In genomic region chr2:230346921-230347533, GRCh38 we compare ENCODE assay signal across 15 cellular contexts. TPM values are rescaled to one million over a fixed set of nuclear protein-coding genes. Genes with fewer than 3 reads are reported as not detected.
DNase-seq lines count a peak whose midpoint lies in the region; ATAC-seq, FAIRE-seq and TF ChIP-seq lines count a peak whose summit lies in the region.
"Had no signal": no experiment of that assay in that cellular context is flagged by ENCODE, and none has a peak within 500 bp of the region (broad histone marks: within the 10 kb centered on the region; RNA-seq: fewer than 3 reads in every experiment).

No MANE protein-coding gene starts in this region.

- no peaks in the 10 kb centered on the region for H3K79me2 ChIP-seq in HepG2 (ENCODE audit: insufficient read depth, low read length)

- TF ChIP-seq POLR2A in HepG2 (IDR thresholded peaks at IDR 0.05; ENCODE audit: insufficient read depth in 1 of 2, low read depth in 2 of 2, low read length in 2 of 2) = no peak

- DNase-seq in CD4-positive, CD25-positive, alpha-beta regulatory T cell = no peak
- DNase-seq in activated naive CD8-positive, alpha-beta T cell treated with anti-CD3 and anti-CD28 coated beads for 36 hours = no peak
- DNase-seq in HepG2 (ENCODE audit: low spot score) (no peak), NCI-H1048 (lab: John Stamatoyannopoulos, UW) (no peak), NCI-H1092 treated with DMSO at 0.1 percent for 48 hours (lab: John Stamatoyannopoulos, UW) (no peak), COLO829 (ENCODE audit: low spot score) (no peak), ecto neural progenitor cell (ENCODE audit: low spot score) (no peak)
- DNase-seq: activated CD4-positive, alpha-beta T cell treated with anti-CD3 and anti-CD28 coated beads for 4 hours; DND-41; glutamatergic neuron; NCI-H2081 treated with DMSO at 0.1 percent for 48 hours; NCI-H69 had no signal

- no peak for ATAC-seq in CD4-positive, CD25-positive, alpha-beta regulatory T cell (ENCODE audit: low read depth in 2 of 2)
- ATAC-seq in HepG2 = peak; percentile 38

- H3K9ac ChIP-seq in HepG2 (ENCODE audit: insufficient read depth, low read depth, low read length) = no peak overlapping the region

- peaks cover 28% of the 10 kb centered on the region for H3K4me1 ChIP-seq in CD4-positive, CD25-positive, alpha-beta regulatory T cell (ENCODE audit: control insufficient read depth, insufficient read depth, low read length, poor library complexity, severe bottlenecking)
- peaks cover 14% of the 10 kb centered on the region for H3K4me1 ChIP-seq in HepG2 (ENCODE audit: insufficient read depth, low read length)

- in situ Hi-C loops in HepG2 (cut with HindIII; ENCODE audit: extremely low pct_ligation_motif_present, low pct_unique_long_range_greater_than_20kb) = no loop called here

- H3K4me3 ChIP-seq in CD4-positive, CD25-positive, alpha-beta regulatory T cell (ENCODE audit: low read depth, low read length) = no peak overlapping the region
- no peak overlapping the region for H3K4me3 ChIP-seq in HepG2 (replicated peaks in 1 of 3; ENCODE audit: insufficient read depth in 1 of 3, low read depth in 2 of 3, low read length in 3 of 3)

- no peak overlapping the region for H3K27ac ChIP-seq in CD4-positive, CD25-positive, alpha-beta regulatory T cell (ENCODE audit: insufficient read depth, low read length, poor library complexity, severe bottlenecking)
- no peak overlapping the region for H3K27ac ChIP-seq in HepG2 (ENCODE audit: extremely low read length, insufficient read depth, low read length)
- H3K27ac ChIP-seq: HL-60 had no signal

- 88% methylated on average over 1 of the region's 1 CpG for WGBS in HepG2 (ENCODE audit: low lambda C conversion rate)

- no peaks in the 10 kb centered on the region for H3K27me3 Mint-ChIP-seq in CD4-positive, CD25-positive, alpha-beta regulatory T cell
- no peaks in the 10 kb centered on the region for H3K27me3 Mint-ChIP-seq in IgD-negative memory B cell
- no peaks in the 10 kb centered on the region for H3K27me3 Mint-ChIP-seq in activated naive CD8-positive, alpha-beta T cell treated with anti-CD3 and anti-CD28 coated beads for 36 hours

- POLR2A ChIA-PET in HepG2 (lab: Yijun Ruan, JAX) = interaction anchor here (1.5 kb wide), 1 partner anchor 24 kb away, joined by 3 read pairs; no protein-coding TSS in a partner anchor

- H3K9me3 Mint-ChIP-seq in CD4-positive, CD25-positive, alpha-beta regulatory T cell = peaks cover 4 to 28% (median 15%) of the 10 kb centered on the region in 7 donors
- H3K9me3 Mint-ChIP-seq in IgD-negative memory B cell = peaks cover 8 to 35% (median 8%) of the 10 kb centered on the region in 3 donors
- H3K9me3 Mint-ChIP-seq in activated naive CD8-positive, alpha-beta T cell treated with anti-CD3 and anti-CD28 coated beads for 36 hours = peaks cover 44% of the 10 kb centered on the region

- no peak for TF ChIP-seq CTCF in HepG2 (CRISPR knock-in tag; IDR thresholded peaks at IDR 0.05)

- CTCF ChIA-PET in HepG2 (lab: Yijun Ruan, JAX; ENCODE audit: low intra/inter-chr PET ratio, low total read pairs) = no interaction called here

- H2AFZ ChIP-seq in HepG2 (ENCODE audit: low read length) = no peak overlapping the region

- intact Hi-C loops in HepG2 (cut with micrococcal nuclease; ENCODE audit: unreplicated experiment) = no loop called here

- FAIRE-seq in HepG2 (lab: Jason Lieb, UNC) = no peak
- FAIRE-seq: islet of Langerhans had no signal

- no peak overlapping the region for H3K4me2 ChIP-seq in HepG2 (ENCODE audit: low read depth, low read length)

- H3K27ac Mint-ChIP-seq in CD4-positive, CD25-positive, alpha-beta regulatory T cell = peak overlapping the region; percentile 8 to 83 (median 76)
- peak overlapping the region in 2 of 3 donors; percentile 13 to 72 for H3K27ac Mint-ChIP-seq in IgD-negative memory B cell
- H3K27ac Mint-ChIP-seq in activated naive CD8-positive, alpha-beta T cell treated with anti-CD3 and anti-CD28 coated beads for 36 hours = peak overlapping the region; percentile 91

- H3K36me3 Mint-ChIP-seq in CD4-positive, CD25-positive, alpha-beta regulatory T cell = peaks cover 56% of the 10 kb centered on the region
- H3K36me3 Mint-ChIP-seq in IgD-negative memory B cell = peaks cover 34% of the 10 kb centered on the region
- peaks cover 84% of the 10 kb centered on the region for H3K36me3 Mint-ChIP-seq in activated naive CD8-positive, alpha-beta T cell treated with anti-CD3 and anti-CD28 coated beads for 36 hours

- TF ChIP-seq EP300 in HepG2 (IDR thresholded peaks at IDR 0.05; ENCODE audit: low read depth in 2 of 2, low read length in 2 of 2) (no peak), HepG2 (CRISPR knock-in tag; IDR thresholded peaks at IDR 0.05; ENCODE audit: borderline replicate concordance) (no peak)

- no peak for TF ChIP-seq RAD21 in HepG2 (CRISPR knock-in tag; IDR thresholded peaks at IDR 0.05)

- H3K9me3 ChIP-seq in CD4-positive, CD25-positive, alpha-beta regulatory T cell (ENCODE audit: control insufficient read depth in 2 of 2, low read length in 2 of 2) = peaks cover 12 to 19% of the 10 kb centered on the region in 2 experiments
- peaks cover 8% of the 10 kb centered on the region; the same call in 1 of the 2 replicates for H3K9me3 ChIP-seq in HepG2 (ENCODE audit: low read length)

- H3K4me1 Mint-ChIP-seq in CD4-positive, CD25-positive, alpha-beta regulatory T cell = peaks cover 64 to 77% (median 72%) of the 10 kb centered on the region in 4 donors
- peaks cover 36 to 51% (median 40%) of the 10 kb centered on the region in 3 donors for H3K4me1 Mint-ChIP-seq in IgD-negative memory B cell
- H3K4me1 Mint-ChIP-seq in activated naive CD8-positive, alpha-beta T cell treated with anti-CD3 and anti-CD28 coated beads for 36 hours = peaks cover 65% of the 10 kb centered on the region

- no peaks in the 10 kb centered on the region for H3K27me3 ChIP-seq in CD4-positive, CD25-positive, alpha-beta regulatory T cell (ENCODE audit: control insufficient read depth, insufficient read depth, low read length)
- no peaks in the 10 kb centered on the region for H3K27me3 ChIP-seq in HepG2 (ENCODE audit: control insufficient read depth in 1 of 2, insufficient read depth in 2 of 2, low read length in 2 of 2)

- H4K20me1 ChIP-seq in HepG2 (ENCODE audit: insufficient read depth, low read length) = no peaks in the 10 kb centered on the region

- no peak overlapping the region for H3K4me3 Mint-ChIP-seq in CD4-positive, CD25-positive, alpha-beta regulatory T cell
- peak overlapping the region in 2 of 4 donors; percentile 60 to 67 for H3K4me3 Mint-ChIP-seq in IgD-negative memory B cell
- no peak overlapping the region for H3K4me3 Mint-ChIP-seq in activated naive CD8-positive, alpha-beta T cell treated with anti-CD3 and anti-CD28 coated beads for 36 hours

- H3K36me3 ChIP-seq in CD4-positive, CD25-positive, alpha-beta regulatory T cell (ENCODE audit: control insufficient read depth, insufficient read depth, low read length) = peaks cover 33% of the 10 kb centered on the region
- no peaks in the 10 kb centered on the region for H3K36me3 ChIP-seq in HepG2 (replicated peaks in 1 of 2; ENCODE audit: control insufficient read depth in 1 of 2, insufficient read depth in 2 of 2, low read length in 2 of 2)

- no TSS peak for BruUV-seq in HepG2 (replicated peaks; lab: Mats Ljungman, UMichigan)

TF ChIP-seq in HepG2, 621 proteins besides CTCF, POLR2A, EP300 and RAD21 (continues in another document):
- TF ChIP-seq PHF21A (CRISPR knock-in tag; IDR thresholded peaks at IDR 0.05) = no peak

RNA-seq across cellular contexts. Expression of gene SP140L, which starts 20.0 kb away (rescaled TPM):
- total RNA-seq in CD4-positive, CD25-positive, alpha-beta regulatory T cell = 68.5 TPM
- polyA plus RNA-seq in CD4-positive, CD25-positive, alpha-beta regulatory T cell = 10 to 100 TPM; 14.3 to 25.9 (median 22.6) TPM
- polyA plus RNA-seq in IgD-negative memory B cell (38.9 TPM), HepG2 (2011; rRNA removed) (10.9 and 13.7 TPM in 2 replicates)
- total RNA-seq in activated naive CD8-positive, alpha-beta T cell treated with anti-CD3 and anti-CD28 coated beads for 36 hours = 10 to 100 TPM; 36.3 to 38.8 TPM
- total RNA-seq in HepG2 (2016; rRNA removed; fragmentation: Illumina TruSeq; extraction: Trizol) = 13.2 and 17.5 TPM in 2 replicates
- total RNA-seq in HepG2 (2016; cell fraction: cytosol; rRNA removed; fragmentation: Illumina TruSeq; extraction: Trizol; ENCODE audit: low read depth) = 5.6 TPM in 2 replicates
- 13.2 and 18.1 TPM in 2 replicates for total RNA-seq in HepG2 (2016; cell fraction: insoluble cytoplasmic fraction; rRNA removed; fragmentation: Illumina TruSeq; extraction: Trizol)
- 4.1 and 5.0 TPM in 2 replicates for total RNA-seq in HepG2 (2016; cell fraction: membrane; rRNA removed; fragmentation: Illumina TruSeq; extraction: Trizol)
- 26.0 and 35.8 TPM in 2 replicates for total RNA-seq in HepG2 (2016; cell fraction: nucleus; rRNA removed; fragmentation: Illumina TruSeq; extraction: Trizol)
- 4.5 and 5.7 TPM in 2 replicates for polyA plus RNA-seq in HepG2 (2011; cell fraction: cytosol; rRNA removed)
- polyA plus RNA-seq in HepG2 (2011; cell fraction: nucleus; rRNA removed) = 24.8 and 38.1 TPM in 2 replicates
- polyA plus RNA-seq in HepG2 (2012) = 11.8 and 16.1 TPM in 2 replicates
- 0.91 and 1.0 TPM in 2 replicates for polyA plus RNA-seq in HepG2 (2016; cell fraction: cytosol; fragmentation: Illumina TruSeq; extraction: Trizol; ENCODE audit: low read depth)
- polyA plus RNA-seq in HepG2 (2016; cell fraction: insoluble cytoplasmic fraction; fragmentation: Illumina TruSeq; extraction: Trizol; ENCODE audit: low read depth) = 15.7 TPM in 2 replicates
- polyA plus RNA-seq in HepG2 (2016; cell fraction: membrane; fragmentation: Illumina TruSeq; extraction: Trizol; ENCODE audit: low read depth) = 2.0 and 2.4 TPM in 2 replicates
- polyA plus RNA-seq in HepG2 (2016; cell fraction: nucleus; fragmentation: Illumina TruSeq; extraction: Trizol; ENCODE audit: insufficient read depth, low read depth) = 44.7 and 46.0 TPM in 2 replicates
- polyA minus RNA-seq in HepG2 (2011; rRNA and poly(A)+ RNA removed; ENCODE audit: low replicate concordance) = 3.0 and 5.6 TPM in 2 replicates
- polyA minus RNA-seq in HepG2 (2011; cell fraction: cytosol; rRNA and poly(A)+ RNA removed) = 3.8 and 4.1 TPM in 2 replicates
- polyA minus RNA-seq in HepG2 (2011; cell fraction: nucleus; rRNA and poly(A)+ RNA removed) = 33.9 and 48.9 TPM in 2 replicates
